Comparison of ENCODE assay signal across 21 cellular contexts in the genomic region with DNA sequence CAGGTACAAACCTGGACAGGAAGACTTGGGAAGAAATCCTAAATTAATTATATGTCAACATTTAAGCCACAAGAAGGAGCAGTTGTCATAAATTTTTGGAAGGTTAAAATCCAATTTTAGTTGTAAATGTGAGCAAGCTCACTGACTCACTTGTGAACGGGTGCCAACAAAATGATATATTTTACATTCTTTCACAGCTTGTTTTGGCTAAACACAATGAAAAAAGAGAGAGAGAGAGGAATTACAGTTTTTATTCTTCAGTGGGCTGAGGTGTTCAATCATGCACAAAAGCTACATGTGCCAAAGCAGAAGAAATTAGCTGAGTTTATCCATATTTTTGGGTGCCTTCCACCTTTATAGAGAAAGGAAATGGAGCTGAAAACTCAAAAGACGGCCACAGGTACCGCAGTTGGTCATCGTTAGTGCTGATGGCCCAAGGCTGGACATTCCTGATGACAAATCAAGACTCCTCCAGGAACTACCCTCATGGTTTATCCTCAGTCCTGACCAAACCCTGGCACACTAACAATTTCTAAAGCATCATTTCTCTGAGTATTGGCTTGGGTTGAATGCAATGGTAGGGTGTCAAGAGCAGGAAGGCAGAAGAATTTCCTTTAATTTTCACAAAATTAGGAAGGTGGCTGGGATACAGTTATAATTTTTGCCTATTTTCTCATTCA. TPM values are rescaled to one million over a fixed set of nuclear protein-coding genes. Genes with fewer than 3 reads are reported as not detected.
A peak's percentile ranks its signal among the peaks of the same experiment; 100 is the strongest.
DNase-seq lines count a peak whose midpoint lies in the region; ATAC-seq, FAIRE-seq and TF ChIP-seq lines count a peak whose summit lies in the region.
"Had no signal": no experiment of that assay in that cellular context is flagged by ENCODE, and none has a peak within 500 bp of the region (broad histone marks: within the 10 kb centered on the region; RNA-seq: fewer than 3 reads in every experiment).

No MANE protein-coding gene starts in this region.

- no peak overlapping the region for H2AFZ ChIP-seq in astrocyte (ENCODE audit: low read depth, low read length)

- H3K27me3 Mint-ChIP-seq in astrocyte (ENCODE audit: low read depth, unreplicated experiment): peaks cover 6% of the 10 kb centered on the region
- H3K27me3 Mint-ChIP-seq in osteocyte (ENCODE audit: unreplicated experiment): peaks cover 11% of the 10 kb centered on the region
- H3K27me3 Mint-ChIP-seq in activated CD4-positive, alpha-beta T cell treated with anti-CD3 and anti-CD28 coated beads, Interleukin-2, amount 10 ng/mL, durations not matched to agents 7 days and 5 days: no peaks in the 10 kb centered on the region
- no peaks in the 10 kb centered on the region for H3K27me3 Mint-ChIP-seq in activated CD8-positive, alpha-beta memory T cell treated with anti-CD3 and anti-CD28 coated beads, Interleukin-2, amount 10 ng/mL, durations not matched to agents 7 days and 5 days

- H3K9me3 ChIP-seq in astrocyte (ENCODE audit: insufficient read depth, low read depth, low read length): no peaks in the 10 kb centered on the region
- H3K9me3 ChIP-seq: esophagus squamous epithelium, lower lobe of right lung had no signal

- peak; percentile 63 for FAIRE-seq in astrocyte (lab: Jason Lieb, UNC)
- FAIRE-seq: A204.1 had no signal

- TF ChIP-seq CTCF in astrocyte (IDR thresholded peaks at IDR 0.05; ENCODE audit: insufficient read depth, low read depth, low read length) (no peak), fibroblast of villous mesenchyme (IDR thresholded peaks at IDR 0.05; ENCODE audit: insufficient read depth, low read depth, low read length) (no peak), osteocyte (IDR thresholded peaks at IDR 0.05) (no peak)

- intact Hi-C loops in left colon (cut with DNase I, micrococcal nuclease): no loop called here

- no peak overlapping the region for H3K27ac ChIP-seq in astrocyte (ENCODE audit: low read depth, low read length)
- H3K27ac ChIP-seq: esophagus squamous epithelium, lower lobe of right lung had no signal

- no peak overlapping the region for H3K9ac ChIP-seq in astrocyte (ENCODE audit: low read length)

- peak overlapping the region; percentile 65 for H3K4me2 ChIP-seq in astrocyte (ENCODE audit: low read length)

- H3K9me3 Mint-ChIP-seq in astrocyte (ENCODE audit: unreplicated experiment) (no peaks in the 10 kb centered on the region), osteocyte (ENCODE audit: unreplicated experiment) (no peaks in the 10 kb centered on the region)
- H3K9me3 Mint-ChIP-seq in activated CD4-positive, alpha-beta T cell treated with anti-CD3 and anti-CD28 coated beads, Interleukin-2, amount 10 ng/mL, durations not matched to agents 7 days and 5 days: no peaks in the 10 kb centered on the region
- H3K9me3 Mint-ChIP-seq in activated CD8-positive, alpha-beta memory T cell treated with anti-CD3 and anti-CD28 coated beads, Interleukin-2, amount 10 ng/mL, durations not matched to agents 7 days and 5 days (ENCODE audit: low read depth): no peaks in the 10 kb centered on the region
- H3K9me3 Mint-ChIP-seq: CD8-positive, alpha-beta T cell had no signal

- CTCF ChIA-PET in activated CD4-positive, alpha-beta T cell treated with anti-CD3 and anti-CD28 coated beads, Interleukin-2, amount 10 ng/mL, durations not matched to agents 7 days and 5 days (lab: Charles Lee): no interaction called here
- CTCF ChIA-PET in activated CD8-positive, alpha-beta memory T cell treated with anti-CD3 and anti-CD28 coated beads, Interleukin-2, amount 10 ng/mL, durations not matched to agents 7 days and 5 days (lab: Charles Lee): interaction anchor here (0.7 kb wide), 1 partner anchor 11 kb away, joined by 3 read pairs; no protein-coding TSS in a partner anchor

- H3K36me3 ChIP-seq in astrocyte (ENCODE audit: insufficient read depth, low read length): no peaks in the 10 kb centered on the region
- H3K36me3 ChIP-seq: esophagus squamous epithelium, lower lobe of right lung had no signal

- H3K4me1 Mint-ChIP-seq in astrocyte (ENCODE audit: low read depth, unreplicated experiment) (peaks cover 23% of the 10 kb centered on the region), osteocyte (ENCODE audit: unreplicated experiment) (peaks cover 12% of the 10 kb centered on the region)
- H3K4me1 Mint-ChIP-seq in activated CD4-positive, alpha-beta T cell treated with anti-CD3 and anti-CD28 coated beads, Interleukin-2, amount 10 ng/mL, durations not matched to agents 7 days and 5 days: peaks cover 3% of the 10 kb centered on the region
- H3K4me1 Mint-ChIP-seq in activated CD8-positive, alpha-beta memory T cell treated with anti-CD3 and anti-CD28 coated beads, Interleukin-2, amount 10 ng/mL, durations not matched to agents 7 days and 5 days: no peaks in the 10 kb centered on the region

- no peak overlapping the region for H3K4me3 Mint-ChIP-seq in astrocyte (ENCODE audit: unreplicated experiment)
- no peak overlapping the region for H3K4me3 Mint-ChIP-seq in osteocyte (ENCODE audit: unreplicated experiment)
- H3K4me3 Mint-ChIP-seq in activated CD4-positive, alpha-beta T cell treated with anti-CD3 and anti-CD28 coated beads, Interleukin-2, amount 10 ng/mL, durations not matched to agents 7 days and 5 days: no peak overlapping the region
- no peak overlapping the region for H3K4me3 Mint-ChIP-seq in activated CD8-positive, alpha-beta memory T cell treated with anti-CD3 and anti-CD28 coated beads, Interleukin-2, amount 10 ng/mL, durations not matched to agents 7 days and 5 days
- H3K4me3 Mint-ChIP-seq: CD8-positive, alpha-beta T cell; naive thymus-derived CD8-positive, alpha-beta T cell had no signal

- H3K36me3 Mint-ChIP-seq in astrocyte (ENCODE audit: low read depth, unreplicated experiment) (no peaks in the 10 kb centered on the region), osteocyte (ENCODE audit: unreplicated experiment) (no peaks in the 10 kb centered on the region)
- no peaks in the 10 kb centered on the region for H3K36me3 Mint-ChIP-seq in activated CD4-positive, alpha-beta T cell treated with anti-CD3 and anti-CD28 coated beads, Interleukin-2, amount 10 ng/mL, durations not matched to agents 7 days and 5 days (ENCODE audit: low read depth)
- no peaks in the 10 kb centered on the region for H3K36me3 Mint-ChIP-seq in activated CD8-positive, alpha-beta memory T cell treated with anti-CD3 and anti-CD28 coated beads, Interleukin-2, amount 10 ng/mL, durations not matched to agents 7 days and 5 days
- H3K36me3 Mint-ChIP-seq: CD8-positive, alpha-beta T cell; naive thymus-derived CD8-positive, alpha-beta T cell had no signal

- no peak for ATAC-seq in left colon
- ATAC-seq in activated CD8-positive, alpha-beta memory T cell treated with anti-CD3 and anti-CD28 coated beads, Interleukin-2, amount 10 ng/mL, durations not matched to agents 7 days and 5 days: no peak
- ATAC-seq: CD8-positive, alpha-beta T cell; lower lobe of right lung; naive thymus-derived CD8-positive, alpha-beta T cell had no signal

- POLR2A ChIA-PET in activated CD4-positive, alpha-beta T cell treated with anti-CD3 and anti-CD28 coated beads, Interleukin-2, amount 10 ng/mL, durations not matched to agents 7 days and 5 days (lab: Charles Lee): no interaction called here

- no peaks in the 10 kb centered on the region for H3K79me2 ChIP-seq in astrocyte (ENCODE audit: insufficient read depth, low read length)

- no peaks in the 10 kb centered on the region for H4K20me1 ChIP-seq in astrocyte (ENCODE audit: insufficient read depth, low read length)

- no peak overlapping the region for H3K4me3 ChIP-seq in astrocyte (ENCODE audit: insufficient read depth, low read depth, low read length)
- H3K4me3 ChIP-seq in fibroblast of villous mesenchyme (ENCODE audit: low read depth, low read length): no peak overlapping the region
- H3K4me3 ChIP-seq: esophagus squamous epithelium, lower lobe of right lung had no signal

- peak; percentile 82 for DNase-seq in A172 (ENCODE audit: low spot score)
- DNase-seq in HS-5 (ENCODE audit: low read depth): peak; percentile 62
- DNase-seq in astrocyte (ENCODE audit: low read depth): peak; percentile 89
- DNase-seq in fibroblast of villous mesenchyme (ENCODE audit: low read depth): peak; percentile 39
- DNase-seq in left colon: no peak
- DNase-seq in osteocyte (ENCODE audit: extremely low spot score, unreplicated experiment): no peak
- no peak for DNase-seq in activated CD4-positive, alpha-beta T cell treated with anti-CD3 and anti-CD28 coated beads, Interleukin-2, amount 10 ng/mL, durations not matched to agents 7 days and 5 days
- no peak for DNase-seq in activated CD8-positive, alpha-beta memory T cell treated with anti-CD3 and anti-CD28 coated beads, Interleukin-2, amount 10 ng/mL, durations not matched to agents 7 days and 5 days
- DNase-seq: activated CD4-positive, alpha-beta T cell treated with anti-CD3 and anti-CD28 coated beads, Interleukin-2, amount 50 U/mL, for 1 hour; activated T-cell treated with anti-CD3 and anti-CD28 coated beads, Interleukin-2, amount 50 U/mL, for 48 hours; CD8-positive, alpha-beta T cell; dermis blood vessel endothelial cell; esophagus squamous epithelium; GDM1; lower lobe of right lung; naive thymus-derived CD8-positive, alpha-beta T cell; NCI-H2081 treated with DMSO at 0.1 percent for 48 hours; retina; SHP77 treated with DMSO at 0.1 percent for 48 hours; T1000 had no signal

- peaks cover 21% of the 10 kb centered on the region for H3K4me1 ChIP-seq in astrocyte (ENCODE audit: insufficient read depth, low read length)
- H3K4me1 ChIP-seq: lower lobe of right lung had no signal

- no peaks in the 10 kb centered on the region for H3K27me3 ChIP-seq in astrocyte (ENCODE audit: insufficient read depth, low read length)
- H3K27me3 ChIP-seq: esophagus squamous epithelium had no signal

- H3K27ac Mint-ChIP-seq in astrocyte (ENCODE audit: unreplicated experiment): no peak overlapping the region
- H3K27ac Mint-ChIP-seq in osteocyte (ENCODE audit: unreplicated experiment): no peak overlapping the region
- no peak overlapping the region for H3K27ac Mint-ChIP-seq in activated CD4-positive, alpha-beta T cell treated with anti-CD3 and anti-CD28 coated beads, Interleukin-2, amount 10 ng/mL, durations not matched to agents 7 days and 5 days
- H3K27ac Mint-ChIP-seq in activated CD8-positive, alpha-beta memory T cell treated with anti-CD3 and anti-CD28 coated beads, Interleukin-2, amount 10 ng/mL, durations not matched to agents 7 days and 5 days: no peak overlapping the region
- H3K27ac Mint-ChIP-seq: CD8-positive, alpha-beta T cell; naive thymus-derived CD8-positive, alpha-beta T cell had no signal

RNA-seq across cellular contexts. Expression of a gene that starts 37.6 kb away (rescaled TPM):
- 10.1 and 15.6 TPM in 2 replicates for total RNA-seq in A172 (2014; rRNA removed; shearing (Covaris generic))
- total RNA-seq in astrocyte (45.8 and 66.2 TPM in 2 replicates), fibroblast of villous mesenchyme (1,105 and 1,763 TPM in 2 replicates), left colon (1 to 10 TPM; 3.2 to 4.0 TPM), osteocyte (27.6 and 30.4 TPM in 2 replicates)
- total RNA-seq in activated CD4-positive, alpha-beta T cell treated with anti-CD3 and anti-CD28 coated beads, Interleukin-2, amount 10 ng/mL, durations not matched to agents 7 days and 5 days: not detected
- under 1 TPM in 1 of 2 experiments, not detected in 1; 0.16 TPM for total RNA-seq in activated CD8-positive, alpha-beta memory T cell treated with anti-CD3 and anti-CD28 coated beads, Interleukin-2, amount 10 ng/mL, durations not matched to agents 7 days and 5 days
- total RNA-seq: naive thymus-derived CD8-positive, alpha-beta T cell had no signal

Comparison
In these comparisons a context has a peak if more than half of its experiments do, and no peak if none do; other contexts are left out.
1. DNase-seq: peak in A172 (single experiment), HS-5 (single experiment), astrocyte (single experiment) and fibroblast of villous mesenchyme (single experiment); none in left colon (0 of 2), osteocyte (single experiment), activated CD4-positive, alpha-beta T cell treated with anti-CD3 and anti-CD28 coated beads, Interleukin-2, amount 10 ng/mL, durations not matched to agents 7 days and 5 days (single experiment) and activated CD8-positive, alpha-beta memory T cell treated with anti-CD3 and anti-CD28 coated beads, Interleukin-2, amount 10 ng/mL, durations not matched to agents 7 days and 5 days (single experiment).
2. RNA of a gene that starts 37.6 kb away (total RNA-seq): 1,105 to 1,763 TPM in fibroblast of villous mesenchyme; 45.8 to 66.2 TPM in astrocyte, 27.6 to 30.4 TPM in osteocyte, 10.1 to 15.6 TPM in A172, 3.2 to 4.0 TPM in left colon, 0.16 TPM in activated CD8-positive, alpha-beta memory T cell treated with anti-CD3 and anti-CD28 coated beads, Interleukin-2, amount 10 ng/mL, durations not matched to agents 7 days and 5 days and not detected in activated CD4-positive, alpha-beta T cell treated with anti-CD3 and anti-CD28 coated beads, Interleukin-2, amount 10 ng/mL, durations not matched to agents 7 days and 5 days; every median in the first group is over 10 times any median in the second.